Comparison of ENCODE assay signal across 1 cellular context in the genomic region with DNA sequence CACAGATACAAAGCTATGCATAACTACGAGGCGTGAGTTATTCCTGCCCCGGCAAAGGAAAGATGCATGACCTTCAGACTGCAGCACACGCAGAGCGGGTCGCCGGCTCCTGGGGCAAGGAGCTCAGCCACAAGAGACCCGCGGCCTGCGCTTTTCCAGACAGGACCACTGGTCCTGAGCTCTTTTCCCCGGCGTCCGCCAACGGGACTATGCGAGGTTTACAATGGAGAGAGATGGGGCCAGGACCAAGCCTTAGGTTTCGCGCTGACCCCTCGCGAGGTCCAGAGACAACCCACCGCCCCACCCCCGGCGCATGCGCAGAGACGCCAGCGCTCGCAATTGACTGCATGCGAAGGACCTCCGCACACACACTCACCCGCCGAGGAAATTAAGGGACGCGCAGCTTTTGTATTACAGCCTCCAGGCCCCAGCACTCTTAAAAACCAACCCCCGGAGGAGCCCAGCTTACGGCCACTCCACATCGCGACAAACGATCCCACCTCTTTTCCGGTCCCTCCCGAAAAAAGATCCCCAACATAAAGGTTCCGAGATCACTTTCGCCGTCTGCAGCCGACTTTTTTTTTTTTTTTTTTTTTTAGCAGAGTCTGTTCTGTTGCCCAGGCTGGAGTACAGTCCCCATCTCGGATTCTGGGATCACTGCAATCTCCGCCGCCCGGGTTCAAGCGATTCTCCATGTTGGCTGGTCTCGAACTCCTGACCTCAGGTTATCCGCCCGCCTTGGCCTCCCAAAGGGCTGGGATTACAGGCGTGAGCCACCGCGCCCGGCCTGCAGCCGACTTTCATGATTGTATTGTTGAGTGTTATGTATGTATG.
TF ChIP-seq lines count a peak whose summit lies in the region.

Gene COQ3 (minus strand): TSS at position 498 of the 834 bp plus-strand sequence. CDS start 16 bp downstream, at position 482.

TF ChIP-seq in K562, 482 proteins besides CTCF, POLR2A, EP300 and RAD21 (continued from another document and continues in another):
- TF ChIP-seq DDX20 (tag; IDR thresholded peaks at IDR 0.05; ENCODE audit: low read depth): no peak
- no peak for TF ChIP-seq PCBP2 (IDR thresholded peaks at IDR 0.05; ENCODE audit: low read depth, low read length, poor library complexity, severe bottlenecking)
- TF ChIP-seq MEF2D (tag; conservative IDR thresholded peaks at IDR 0.05; ENCODE audit: low read depth): no peak
- peak; percentile 32 for TF ChIP-seq BRD9 (IDR thresholded peaks at IDR 0.05; ENCODE audit: low read depth, partially characterized antibody)
- no peak for TF ChIP-seq SMARCE1 (IDR thresholded peaks at IDR 0.05)
- no peak for TF ChIP-seq ZBTB5 (IDR thresholded peaks at IDR 0.05)
- TF ChIP-seq, protein P1, sequence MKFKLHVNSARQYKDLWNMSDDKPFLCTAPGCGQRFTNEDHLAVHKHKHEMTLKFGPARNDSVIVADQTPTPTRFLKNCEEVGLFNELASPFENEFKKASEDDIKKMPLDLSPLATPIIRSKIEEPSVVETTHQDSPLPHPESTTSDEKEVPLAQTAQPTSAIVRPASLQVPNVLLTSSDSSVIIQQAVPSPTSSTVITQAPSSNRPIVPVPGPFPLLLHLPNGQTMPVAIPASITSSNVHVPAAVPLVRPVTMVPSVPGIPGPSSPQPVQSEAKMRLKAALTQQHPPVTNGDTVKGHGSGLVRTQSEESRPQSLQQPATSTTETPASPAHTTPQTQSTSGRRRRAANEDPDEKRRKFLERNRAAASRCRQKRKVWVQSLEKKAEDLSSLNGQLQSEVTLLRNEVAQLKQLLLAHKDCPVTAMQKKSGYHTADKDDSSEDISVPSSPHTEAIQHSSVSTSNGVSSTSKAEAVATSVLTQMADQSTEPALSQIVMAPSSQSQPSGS (CRISPR knock-in tag; IDR thresholded peaks at IDR 0.05): no peak
- TF ChIP-seq C11orf30 (IDR thresholded peaks at IDR 0.05; ENCODE audit: low read depth): peak; percentile 88
- TF ChIP-seq TBP (optimal IDR thresholded peaks at IDR 0.05; ENCODE audit: low read depth, low read length): peak; percentile 81
- peak; percentile 22; the same call in 1 of the 2 replicates for TF ChIP-seq SP1 (CRISPR knock-in tag; IDR thresholded peaks at IDR 0.05)
- TF ChIP-seq MYNN (IDR thresholded peaks at IDR 0.05): no peak
- TF ChIP-seq MYNN (CRISPR knock-in tag; IDR thresholded peaks at IDR 0.05): no peak
- TF ChIP-seq HEY1 (CRISPR knock-in tag; IDR thresholded peaks at IDR 0.05; ENCODE audit: borderline replicate concordance): no peak
- no peak for TF ChIP-seq NCOA2 (IDR thresholded peaks at IDR 0.05; ENCODE audit: partially characterized antibody in 2 of 2)
- no peak for TF ChIP-seq ZFP1 (CRISPR knock-in tag; IDR thresholded peaks at IDR 0.05)
- TF ChIP-seq CREB1 (IDR thresholded peaks at IDR 0.05): no peak
- no peak for TF ChIP-seq CREB1 (CRISPR knock-in tag; IDR thresholded peaks at IDR 0.05)
- no peak for TF ChIP-seq DACH1 (IDR thresholded peaks at IDR 0.05; ENCODE audit: partially characterized antibody)
- TF ChIP-seq DPF2 (IDR thresholded peaks at IDR 0.05): 0 out of 2 replicates have a peak, but pooled peaks have one; percentile 50
- no peak for TF ChIP-seq RBM25 (IDR thresholded peaks at IDR 0.05; ENCODE audit: low read depth, low read length, severe bottlenecking)
- TF ChIP-seq ZNF165 (CRISPR knock-in tag; IDR thresholded peaks at IDR 0.05; ENCODE audit: borderline replicate concordance): 0 out of 2 replicates have a peak, but pooled peaks have one; percentile 47
- no peak for TF ChIP-seq BRD4 (IDR thresholded peaks at IDR 0.05)
- no peak for TF ChIP-seq MECOM (CRISPR knock-in tag; IDR thresholded peaks at IDR 0.05)
- peak; percentile 84 for TF ChIP-seq MEIS2 (IDR thresholded peaks at IDR 0.05; ENCODE audit: partially characterized antibody)
- TF ChIP-seq ARID2 (IDR thresholded peaks at IDR 0.05): no peak
- no peak for TF ChIP-seq SAP30 (IDR thresholded peaks at IDR 0.05; ENCODE audit: borderline replicate concordance, insufficient read depth, low read depth, low read length, poor library complexity, severe bottlenecking)
- TF ChIP-seq, protein P2, sequence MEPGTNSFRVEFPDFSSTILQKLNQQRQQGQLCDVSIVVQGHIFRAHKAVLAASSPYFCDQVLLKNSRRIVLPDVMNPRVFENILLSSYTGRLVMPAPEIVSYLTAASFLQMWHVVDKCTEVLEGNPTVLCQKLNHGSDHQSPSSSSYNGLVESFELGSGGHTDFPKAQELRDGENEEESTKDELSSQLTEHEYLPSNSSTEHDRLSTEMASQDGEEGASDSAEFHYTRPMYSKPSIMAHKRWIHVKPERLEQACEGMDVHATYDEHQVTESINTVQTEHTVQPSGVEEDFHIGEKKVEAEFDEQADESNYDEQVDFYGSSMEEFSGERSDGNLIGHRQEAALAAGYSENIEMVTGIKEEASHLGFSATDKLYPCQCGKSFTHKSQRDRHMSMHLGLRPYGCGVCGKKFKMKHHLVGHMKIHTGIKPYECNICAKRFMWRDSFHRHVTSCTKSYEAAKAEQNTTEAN (CRISPR knock-in tag; IDR thresholded peaks at IDR 0.05): no peak
- TF ChIP-seq, protein P3, sequence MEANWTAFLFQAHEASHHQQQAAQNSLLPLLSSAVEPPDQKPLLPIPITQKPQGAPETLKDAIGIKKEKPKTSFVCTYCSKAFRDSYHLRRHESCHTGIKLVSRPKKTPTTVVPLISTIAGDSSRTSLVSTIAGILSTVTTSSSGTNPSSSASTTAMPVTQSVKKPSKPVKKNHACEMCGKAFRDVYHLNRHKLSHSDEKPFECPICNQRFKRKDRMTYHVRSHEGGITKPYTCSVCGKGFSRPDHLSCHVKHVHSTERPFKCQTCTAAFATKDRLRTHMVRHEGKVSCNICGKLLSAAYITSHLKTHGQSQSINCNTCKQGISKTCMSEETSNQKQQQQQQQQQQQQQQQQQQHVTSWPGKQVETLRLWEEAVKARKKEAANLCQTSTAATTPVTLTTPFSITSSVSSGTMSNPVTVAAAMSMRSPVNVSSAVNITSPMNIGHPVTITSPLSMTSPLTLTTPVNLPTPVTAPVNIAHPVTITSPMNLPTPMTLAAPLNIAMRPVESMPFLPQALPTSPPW (CRISPR knock-in tag; IDR thresholded peaks at IDR 0.05): peak; percentile 87
- no peak for TF ChIP-seq KHSRP (IDR thresholded peaks at IDR 0.05)
- no peak for TF ChIP-seq ZNF217 (CRISPR knock-in tag; IDR thresholded peaks at IDR 0.05)
- no peak for TF ChIP-seq RBM34 (IDR thresholded peaks at IDR 0.05; ENCODE audit: borderline replicate concordance, insufficient read depth, low read length)
- no peak for TF ChIP-seq RERE (CRISPR knock-in tag; IDR thresholded peaks at IDR 0.05; ENCODE audit: borderline replicate concordance)
- TF ChIP-seq ZSCAN32 (CRISPR knock-in tag; IDR thresholded peaks at IDR 0.05): no peak
- TF ChIP-seq ZNF785 (CRISPR knock-in tag; IDR thresholded peaks at IDR 0.05): no peak
- TF ChIP-seq TRIM25 (IDR thresholded peaks at IDR 0.05; ENCODE audit: borderline replicate concordance): no peak
- TF ChIP-seq GTF3C2 (IDR thresholded peaks at IDR 0.05; ENCODE audit: borderline replicate concordance, extremely low read depth, insufficient read length): peak; percentile 64
- TF ChIP-seq, protein P4, sequence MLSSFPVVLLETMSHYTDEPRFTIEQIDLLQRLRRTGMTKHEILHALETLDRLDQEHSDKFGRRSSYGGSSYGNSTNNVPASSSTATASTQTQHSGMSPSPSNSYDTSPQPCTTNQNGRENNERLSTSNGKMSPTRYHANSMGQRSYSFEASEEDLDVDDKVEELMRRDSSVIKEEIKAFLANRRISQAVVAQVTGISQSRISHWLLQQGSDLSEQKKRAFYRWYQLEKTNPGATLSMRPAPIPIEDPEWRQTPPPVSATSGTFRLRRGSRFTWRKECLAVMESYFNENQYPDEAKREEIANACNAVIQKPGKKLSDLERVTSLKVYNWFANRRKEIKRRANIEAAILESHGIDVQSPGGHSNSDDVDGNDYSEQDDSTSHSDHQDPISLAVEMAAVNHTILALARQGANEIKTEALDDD (IDR thresholded peaks at IDR 0.05): no peak
